In the genomic region with DNA sequence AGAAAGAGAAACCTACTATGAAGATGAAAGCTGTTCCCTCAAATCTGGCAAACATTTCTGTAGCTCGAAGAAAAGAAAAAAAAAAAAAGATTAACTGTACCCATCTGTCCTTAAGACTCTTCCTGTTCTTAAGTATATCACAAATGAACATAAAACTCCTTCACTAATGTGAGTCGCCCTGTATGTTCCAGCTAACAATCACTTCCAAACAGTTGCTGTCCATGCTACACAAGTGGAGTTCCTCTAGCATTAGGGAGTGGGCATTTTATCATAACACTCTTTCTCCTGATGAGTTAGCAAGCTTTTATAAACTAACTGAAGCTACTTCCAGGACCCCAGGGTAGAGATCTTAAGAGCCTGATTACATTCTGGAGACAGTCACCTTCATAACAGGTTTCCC, we compare ENCODE assay signal across 13 cellular contexts. TPM values are rescaled to one million over a fixed set of nuclear protein-coding genes. Genes with fewer than 3 reads are reported as not detected.
A peak's percentile ranks its signal among the peaks of the same experiment; 100 is the strongest.
DNase-seq lines count a peak whose midpoint lies in the region; ATAC-seq and TF ChIP-seq lines count a peak whose summit lies in the region.
"Had no signal": no experiment of that assay in that cellular context is flagged by ENCODE, and none has a peak within 500 bp of the region (broad histone marks: within the 10 kb centered on the region; RNA-seq: fewer than 3 reads in every experiment).

No MANE protein-coding gene starts in this region.

- H3K27ac Mint-ChIP-seq in activated T-cell treated with anti-CD3 and anti-CD28 coated beads, Interleukin-2, amount 50 U/mL, for 72 hours: peak overlapping the region; percentile 66
- H3K27ac Mint-ChIP-seq in stimulated activated effector memory CD8-positive, alpha-beta T cell treated with anti-CD3 and anti-CD28 coated beads, Interleukin-12 subunit alpha, Interleukin-12 subunit beta, amount 100 ng/mL, for 72 hours: peak overlapping the region; percentile 56

- ATAC-seq in activated T-cell treated with anti-CD3 and anti-CD28 coated beads, Interleukin-2, amount 50 U/mL, for 72 hours (replicated peaks in 1 of 2): no peak
- ATAC-seq in stimulated activated effector memory CD8-positive, alpha-beta T cell treated with anti-CD3 and anti-CD28 coated beads, Interleukin-12 subunit alpha, Interleukin-12 subunit beta, amount 100 ng/mL, for 72 hours: no peak
- no peak for ATAC-seq in GM21576 (IDR thresholded peaks at IDR 0.05; ENCODE audit: unreplicated experiment)
- ATAC-seq: HCT116 had no signal

- H3K4me1 Mint-ChIP-seq in activated T-cell treated with anti-CD3 and anti-CD28 coated beads, Interleukin-2, amount 50 U/mL, for 72 hours (ENCODE audit: low read depth): peaks cover 82% of the 10 kb centered on the region
- H3K4me1 Mint-ChIP-seq in stimulated activated effector memory CD8-positive, alpha-beta T cell treated with anti-CD3 and anti-CD28 coated beads, Interleukin-12 subunit alpha, Interleukin-12 subunit beta, amount 100 ng/mL, for 72 hours: peaks cover 55% of the 10 kb centered on the region

- peaks cover 6 to 12% of the 10 kb centered on the region in 2 donors for H3K36me3 Mint-ChIP-seq in activated T-cell treated with anti-CD3 and anti-CD28 coated beads, Interleukin-2, amount 50 U/mL, for 72 hours (ENCODE audit: insufficient read depth in 2 of 2)
- H3K36me3 Mint-ChIP-seq in stimulated activated effector memory CD8-positive, alpha-beta T cell treated with anti-CD3 and anti-CD28 coated beads, Interleukin-12 subunit alpha, Interleukin-12 subunit beta, amount 100 ng/mL, for 72 hours: peaks cover 58% of the 10 kb centered on the region

- H3K4me3 Mint-ChIP-seq in activated T-cell treated with anti-CD3 and anti-CD28 coated beads, Interleukin-2, amount 50 U/mL, for 72 hours: peak overlapping the region; percentile 59 to 71
- H3K4me3 Mint-ChIP-seq in stimulated activated effector memory CD8-positive, alpha-beta T cell treated with anti-CD3 and anti-CD28 coated beads, Interleukin-12 subunit alpha, Interleukin-12 subunit beta, amount 100 ng/mL, for 72 hours: peak overlapping the region; percentile 52

- H3K4me3 ChIP-seq in fibroblast of pulmonary artery (replicated peaks; ENCODE audit: low read depth, low read length): no peak overlapping the region
- H3K4me3 ChIP-seq: skin epidermis had no signal

- no peak for DNase-seq in activated T-cell treated with anti-CD3 and anti-CD28 coated beads, Interleukin-2, amount 50 U/mL, for 72 hours
- no peak for DNase-seq in activated T-cell treated with anti-CD3 and anti-CD28 coated beads, Interleukin-2, amount 50 U/mL, for 1 hour
- DNase-seq in fibroblast of pulmonary artery (ENCODE audit: low read depth): peak; percentile 29
- DNase-seq in stimulated activated effector memory CD8-positive, alpha-beta T cell treated with anti-CD3 and anti-CD28 coated beads, Interleukin-12 subunit alpha, Interleukin-12 subunit beta, amount 100 ng/mL, for 72 hours (ENCODE audit: low spot score in 2 of 2): no peak
- DNase-seq in epidermal melanocyte (ENCODE audit: insufficient read length, low spot score): no peak
- DNase-seq in NK-92 (lab: John Stamatoyannopoulos, UW; ENCODE audit: unreplicated experiment): no peak
- DNase-seq: dorsolateral prefrontal cortex; islet precursor cell; stimulated activated naive CD4-positive, alpha-beta T cell treated with Interleukin-2 at 50 U/mL for 16 hours had no signal

- no peaks in the 10 kb centered on the region for H3K27me3 Mint-ChIP-seq in activated T-cell treated with anti-CD3 and anti-CD28 coated beads, Interleukin-2, amount 50 U/mL, for 72 hours (ENCODE audit: low read depth)

- no peaks in the 10 kb centered on the region for H3K9me3 Mint-ChIP-seq in activated T-cell treated with anti-CD3 and anti-CD28 coated beads, Interleukin-2, amount 50 U/mL, for 72 hours
- no peaks in the 10 kb centered on the region for H3K9me3 Mint-ChIP-seq in stimulated activated effector memory CD8-positive, alpha-beta T cell treated with anti-CD3 and anti-CD28 coated beads, Interleukin-12 subunit alpha, Interleukin-12 subunit beta, amount 100 ng/mL, for 72 hours

- TF ChIP-seq CTCF in VCaP (conservative IDR thresholded peaks at IDR 0.05) (no peak), fibroblast of pulmonary artery (IDR thresholded peaks at IDR 0.05; ENCODE audit: low read length, missing control alignments) (no peak)

- H3K27ac ChIP-seq in VCaP: peak overlapping the region; percentile 34

RNA-seq across cellular contexts. Expression of a gene that starts 5.8 kb away (rescaled TPM):
- total RNA-seq in activated T-cell treated with anti-CD3 and anti-CD28 coated beads, Interleukin-2, amount 50 U/mL, for 72 hours: 10 to 100 TPM; 61.4 to 68.5 TPM
